ENCODE assay signal across 19 cellular contexts in genomic region chr22:32831571-32831970, GRCh38. TPM values are rescaled to one million over a fixed set of nuclear protein-coding genes. Genes with fewer than 3 reads are reported as not detected.
A peak's percentile ranks its signal among the peaks of the same experiment; 100 is the strongest.
DNase-seq lines count a peak whose midpoint lies in the region; ATAC-seq and TF ChIP-seq lines count a peak whose summit lies in the region.
"Had no signal": no experiment of that assay in that cellular context is flagged by ENCODE, and none has a peak within 500 bp of the region (broad histone marks: within the 10 kb centered on the region; RNA-seq: fewer than 3 reads in every experiment).

No MANE protein-coding gene starts in this region.

- no peaks in the 10 kb centered on the region for H3K27me3 ChIP-seq in breast epithelium
- no peaks in the 10 kb centered on the region for H3K27me3 ChIP-seq in mammary epithelial cell (ENCODE audit: insufficient read depth, low read length)
- no peaks in the 10 kb centered on the region for H3K27me3 ChIP-seq in esophagus muscularis mucosa
- H3K27me3 ChIP-seq in prostate gland (replicated peaks; ENCODE audit: insufficient read depth): no peaks in the 10 kb centered on the region
- H3K27me3 ChIP-seq in upper lobe of left lung: no peaks in the 10 kb centered on the region

- no peak overlapping the region for H3K4me3 ChIP-seq in breast epithelium
- no peak overlapping the region for H3K4me3 ChIP-seq in mammary epithelial cell (replicated peaks in 1 of 3; ENCODE audit: insufficient read depth in 1 of 3, low read depth in 2 of 3, low read length in 3 of 3)
- H3K4me3 ChIP-seq in esophagus muscularis mucosa: no peak overlapping the region
- H3K4me3 ChIP-seq in prostate gland: no peak overlapping the region
- no peak overlapping the region for H3K4me3 ChIP-seq in upper lobe of left lung

- TF ChIP-seq POLR2A in breast epithelium (IDR thresholded peaks at IDR 0.05) (no peak), esophagus muscularis mucosa (IDR thresholded peaks at IDR 0.05; ENCODE audit: low read depth) (no peak), prostate gland (IDR thresholded peaks at IDR 0.05) (no peak), upper lobe of left lung (IDR thresholded peaks at IDR 0.05) (no peak)

- peak overlapping the region; percentile 27 to 74 for H3K27ac ChIP-seq in breast epithelium
- H3K27ac ChIP-seq in mammary epithelial cell (ENCODE audit: insufficient read depth, low read depth, low read length): no peak overlapping the region
- H3K27ac ChIP-seq in esophagus muscularis mucosa (replicated peaks in 1 of 4): peak overlapping the region; percentile 73 to 85 (median 82)
- H3K27ac ChIP-seq in prostate gland: peak overlapping the region; percentile 39 to 58
- H3K27ac ChIP-seq in upper lobe of left lung: peak overlapping the region; percentile 34 to 73 (median 61)
- H3K27ac ChIP-seq: 22Rv1 had no signal

- CTCF ChIA-PET in mammary epithelial cell (lab: Charles Lee; ENCODE audit: low non-redundant PET): no interaction called here

- no peak overlapping the region for H3K9ac ChIP-seq in mammary epithelial cell (ENCODE audit: insufficient read depth, low read length)

- TF ChIP-seq EP300 in esophagus muscularis mucosa (IDR thresholded peaks at IDR 0.05) (no peak), upper lobe of left lung (IDR thresholded peaks at IDR 0.05) (no peak)

- H4K20me1 ChIP-seq in mammary epithelial cell (ENCODE audit: insufficient read depth, low read length): no peaks in the 10 kb centered on the region

- DNase-seq in breast epithelium (ENCODE audit: low spot score in 2 of 2) (no peak), mammary epithelial cell (no peak), esophagus muscularis mucosa (ENCODE audit: extremely low spot score) (no peak), prostate gland (ENCODE audit: low spot score) (no peak), upper lobe of left lung (peak in 1 of 2 donors; percentile 10), EL (no peak), NCI-H1048 (lab: John Stamatoyannopoulos, UW) (no peak)
- no peak for DNase-seq in stimulated activated naive CD4-positive, alpha-beta T cell treated with Interleukin-2 at 50 U/mL for 16 hours (lab: John Stamatoyannopoulos, UW)
- DNase-seq: activated CD8-positive, alpha-beta T cell treated with anti-CD3 and anti-CD28 coated beads for 36 hours; activated T-cell treated with anti-CD3 and anti-CD28 coated beads, Interleukin-2, amount 50 U/mL, for 24 hours; COR-L47; DND-41; KBM-7; NCI-H1694 treated with DMSO at 0.1 percent for 48 hours; NCI-H748 treated with DMSO at 0.1 percent for 48 hours; stimulated activated CD4-positive, alpha-beta T cell treated with anti-CD3 and anti-CD28 coated beads, Interleukin-15, amount 100 ng/mL, for 24 hours; stimulated activated CD8-positive, alpha-beta memory T cell treated with anti-CD3 and anti-CD28 coated beads, Interleukin-4, amount 100 ng/mL, for 48 hours; substantia nigra had no signal

- no TSS peak for BruUV-seq in mammary epithelial cell (replicated peaks; lab: Mats Ljungman, UMichigan)

- dilution Hi-C loops in mammary epithelial cell (cut with HindIII; ENCODE audit: low sequenced_read_pairs): no loop called here

- intact Hi-C loops in breast epithelium (cut with DNase I; ENCODE audit: low total_unique reads) (no loop called here), mammary epithelial cell (cut with micrococcal nuclease) (no loop called here), esophagus muscularis mucosa (cut with DNase I) (no loop called here), prostate gland (cut with DNase I) (no loop called here)

- peaks cover 71% of the 10 kb centered on the region for H3K79me2 ChIP-seq in mammary epithelial cell (ENCODE audit: insufficient read depth, low read length)

- ATAC-seq in upper lobe of left lung (ENCODE audit: low FRiP score in 2 of 2): no peak
- ATAC-seq: activated CD8-positive, alpha-beta T cell treated with anti-CD3 and anti-CD28 coated beads for 36 hours had no signal

- H3K36me3 ChIP-seq in breast epithelium: no peaks in the 10 kb centered on the region
- peaks cover 7% of the 10 kb centered on the region for H3K36me3 ChIP-seq in mammary epithelial cell (ENCODE audit: insufficient read depth, low read length)
- H3K36me3 ChIP-seq in esophagus muscularis mucosa: peaks cover 8 to 75% (median 32%) of the 10 kb centered on the region in 4 donors
- no peaks in the 10 kb centered on the region for H3K36me3 ChIP-seq in prostate gland
- H3K36me3 ChIP-seq in upper lobe of left lung: peaks cover 0 to 89% (median 11%) of the 10 kb centered on the region in 4 donors

- 100% methylated on average over 2 of the region's 2 CpGs for WGBS in mammary epithelial cell (ENCODE audit: low coverage, missing lambda C conversion rate)
- 33% methylated on average over 2 of the region's 2 CpGs for WGBS in esophagus muscularis mucosa
- WGBS in prostate gland: 37% methylated on average over 2 of the region's 2 CpGs
- WGBS in upper lobe of left lung, 2 donors: 39 to 61% methylated on average over 2 of the region's 2 CpGs

- no peak overlapping the region for H2AFZ ChIP-seq in mammary epithelial cell (ENCODE audit: low read depth, low read length)

- H3K9me3 ChIP-seq in breast epithelium (no peaks in the 10 kb centered on the region), mammary epithelial cell (replicated peaks; ENCODE audit: insufficient read depth, low read length) (no peaks in the 10 kb centered on the region), esophagus muscularis mucosa (no peaks in the 10 kb centered on the region), prostate gland (no peaks in the 10 kb centered on the region), upper lobe of left lung (no peaks in the 10 kb centered on the region)

- TF ChIP-seq CTCF in breast epithelium (IDR thresholded peaks at IDR 0.05) (no peak), mammary epithelial cell (conservative IDR thresholded peaks at IDR 0.05 in 1 of 2, IDR thresholded peaks at IDR 0.05 in 1 of 2; ENCODE audit: extremely low read depth in 1 of 2, insufficient read depth in 1 of 2, low read depth in 1 of 2, low read length in 2 of 2) (no peak), esophagus muscularis mucosa (IDR thresholded peaks at IDR 0.05) (no peak), prostate gland (IDR thresholded peaks at IDR 0.05) (no peak), upper lobe of left lung (IDR thresholded peaks at IDR 0.05) (no peak)

- no peak overlapping the region for H3K4me2 ChIP-seq in mammary epithelial cell (ENCODE audit: insufficient read depth, low read depth, low read length)

- in situ Hi-C loops in mammary epithelial cell (cut with MboI; ENCODE audit: low sequenced_read_pairs in 2 of 2): no loop called here

- H3K4me1 ChIP-seq in breast epithelium (no peaks in the 10 kb centered on the region), mammary epithelial cell (ENCODE audit: insufficient read depth, low read length) (peaks cover 4% of the 10 kb centered on the region), esophagus muscularis mucosa (peaks cover 100% of the 10 kb centered on the region in 4 donors), prostate gland (replicated peaks) (peaks cover 9% of the 10 kb centered on the region), upper lobe of left lung (peaks cover 68 to 97% (median 76%) of the 10 kb centered on the region in 4 donors)

RNA-seq across cellular contexts. Expression of gene TIMP3, which starts 30.1 kb away (rescaled TPM):
- total RNA-seq in breast epithelium: 1,000 to 10,000 TPM in 1 of 3 donors, 100 to 1,000 TPM in 2; 269 to 1,246 (median 290) TPM
- total RNA-seq in mammary epithelial cell: 100 to 1,000 TPM; 118 to 521 TPM
- polyA plus RNA-seq in mammary epithelial cell: 105 TPM
- polyA minus RNA-seq in mammary epithelial cell: 154 TPM
- 100 to 1,000 TPM; 566 to 898 (median 683) TPM for total RNA-seq in esophagus muscularis mucosa
- total RNA-seq in prostate gland: 100 to 1,000 TPM; 148 to 397 TPM
- total RNA-seq in upper lobe of left lung: 100 to 1,000 TPM; 196 to 659 (median 531) TPM
